In the genomic region with DNA sequence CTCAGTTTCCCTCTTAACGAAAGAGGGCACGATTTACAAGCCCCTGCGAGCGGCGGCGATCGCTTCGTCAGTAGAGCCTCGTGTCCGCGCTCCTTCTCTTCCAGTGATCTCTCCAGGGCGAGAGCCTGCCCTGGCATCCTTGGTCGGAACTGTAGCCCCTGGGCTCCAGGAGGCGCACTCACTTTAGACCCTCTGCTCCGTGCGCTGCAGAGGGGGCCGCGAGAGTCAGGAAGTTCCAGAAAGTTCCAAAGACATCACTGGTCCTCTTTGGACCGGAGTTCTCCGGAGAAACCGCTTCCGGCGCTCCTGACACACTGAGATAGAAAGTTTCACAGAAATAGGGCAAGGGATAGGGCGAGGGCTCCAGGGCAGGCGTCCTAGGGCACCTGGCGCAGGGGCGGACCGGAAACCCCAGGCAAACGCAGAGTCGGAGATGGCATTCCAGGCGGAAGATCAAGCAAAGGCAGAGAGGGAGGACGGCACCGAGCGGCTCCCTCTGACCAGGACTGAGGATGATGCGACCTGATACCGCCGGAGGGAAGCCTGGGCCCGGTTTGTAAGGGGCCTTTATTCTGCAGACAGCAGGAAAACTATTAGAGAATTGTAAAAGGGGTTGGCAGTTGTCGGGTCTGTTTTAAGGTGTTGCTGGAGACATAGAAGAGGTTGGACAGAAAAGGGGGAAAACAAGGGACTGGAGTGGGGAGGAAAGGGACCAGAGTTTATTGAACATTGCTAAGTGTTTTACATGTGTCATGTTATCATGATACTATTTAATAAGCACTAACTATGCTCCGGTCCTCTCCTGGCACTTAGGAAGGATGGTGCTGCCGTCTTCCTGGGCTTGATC, we compare ENCODE assay signal across 9 cellular contexts. TPM values are rescaled to one million over a fixed set of nuclear protein-coding genes. Genes with fewer than 3 reads are reported as not detected.
A peak's percentile ranks its signal among the peaks of the same experiment; 100 is the strongest.
DNase-seq lines count a peak whose midpoint lies in the region; ATAC-seq and TF ChIP-seq lines count a peak whose summit lies in the region.
"Had no signal": no experiment of that assay in that cellular context is flagged by ENCODE, and none has a peak within 500 bp of the region (broad histone marks: within the 10 kb centered on the region; RNA-seq: fewer than 3 reads in every experiment).

No MANE protein-coding gene starts in this region.

- H3K27ac Mint-ChIP-seq in IgD-negative memory B cell = no peak overlapping the region

- H3K36me3 Mint-ChIP-seq in IgD-negative memory B cell = no peaks in the 10 kb centered on the region

- DNase-seq in cardiac fibroblast (ENCODE audit: low read depth in 2 of 2) (peak; percentile 3 to 8), lower leg skin (ENCODE audit: low spot score in 2 of 2) (no peak), NCI-H128 (lab: John Stamatoyannopoulos, UW; ENCODE audit: unreplicated experiment) (no peak), SKM-1 treated with dmso at 0.1 percent for 144 hours (lab: John Stamatoyannopoulos, UW; ENCODE audit: unreplicated experiment) (no peak)
- DNase-seq: NCI-H2171 had no signal

- no peak for TF ChIP-seq POLR2A in lower leg skin (IDR thresholded peaks at IDR 0.05)

- no peaks in the 10 kb centered on the region for H3K36me3 ChIP-seq in subcutaneous abdominal adipose tissue (ENCODE audit: control insufficient read depth in 5 of 5, insufficient read depth in 5 of 5, low read length in 5 of 5)

- WGBS in lower leg skin, 2 donors = 17 to 25% methylated on average over 34 to 41 of the region's 41 CpGs

- no peak for ATAC-seq in HG02642 (IDR thresholded peaks at IDR 0.05; ENCODE audit: poor library complexity, unreplicated experiment)
- ATAC-seq in HG02970 (IDR thresholded peaks at IDR 0.05; ENCODE audit: low FRiP score, unreplicated experiment) = no peak

- H3K4me3 Mint-ChIP-seq in IgD-negative memory B cell = peak overlapping the region; percentile 13 to 82 (median 68)

- peaks cover 0 to 4% (median 0%) of the 10 kb centered on the region in 3 donors for H3K9me3 Mint-ChIP-seq in IgD-negative memory B cell

- peaks cover 27% of the 10 kb centered on the region for H3K27me3 Mint-ChIP-seq in IgD-negative memory B cell

- no peak overlapping the region for H3K27ac ChIP-seq in subcutaneous abdominal adipose tissue (ENCODE audit: low read depth, low read length)

- peak overlapping the region in 1 of 5 donors; percentile 11 for H3K9ac ChIP-seq in subcutaneous abdominal adipose tissue (ENCODE audit: low read length in 5 of 5)

- TF ChIP-seq CTCF in cardiac fibroblast (IDR thresholded peaks at IDR 0.05; ENCODE audit: low read depth, low read length) (no peak), lower leg skin (IDR thresholded peaks at IDR 0.05) (no peak)

- H3K9me3 ChIP-seq in subcutaneous abdominal adipose tissue (ENCODE audit: control insufficient read depth in 5 of 5, low read length in 5 of 5) = no peaks in the 10 kb centered on the region

- peaks cover 0 to 25% (median 23%) of the 10 kb centered on the region in 5 donors for H3K4me1 ChIP-seq in subcutaneous abdominal adipose tissue (ENCODE audit: control insufficient read depth in 5 of 5, insufficient read depth in 5 of 5, low read length in 5 of 5)

- intact Hi-C loops in lower leg skin (cut with DNase I; ENCODE audit: low total_unique reads) = no loop called here

- peaks cover 0 to 5% (median 4%) of the 10 kb centered on the region in 3 donors for H3K4me1 Mint-ChIP-seq in IgD-negative memory B cell

- peaks cover 0 to 16% (median 13%) of the 10 kb centered on the region in 5 donors for H3K27me3 ChIP-seq in subcutaneous abdominal adipose tissue (ENCODE audit: control insufficient read depth in 5 of 5, insufficient read depth in 4 of 5, low read length in 5 of 5)

- H3K4me3 ChIP-seq in cardiac fibroblast (replicated peaks in 1 of 2; ENCODE audit: low read depth in 2 of 2, low read length in 2 of 2) (peak overlapping the region in 1 of 2 donors; percentile 32), lower leg skin (ENCODE audit: low read depth, poor library complexity, severe bottlenecking) (peak overlapping the region; percentile 37), subcutaneous abdominal adipose tissue (ENCODE audit: low read depth in 1 of 5, low read length in 5 of 5) (peak overlapping the region; percentile 48 to 65 (median 54))

RNA-seq across cellular contexts. Expression of gene CPEB1, which starts 1.3 kb away (rescaled TPM):
- 0.11 TPM for polyA plus RNA-seq in IgD-negative memory B cell
- 1 to 10 TPM in 2 of 4 donors, under 1 TPM in 2; 0.15 to 2.9 (median 1.3) TPM for total RNA-seq in lower leg skin

Comparison
In these comparisons a context has a peak if more than half of its experiments do, and no peak if none do; other contexts are left out.
1. DNase-seq: peak in cardiac fibroblast (2 of 2); none in lower leg skin (0 of 2), NCI-H128 (single experiment) and SKM-1 treated with dmso at 0.1 percent for 144 hours (single experiment).